Comparison of ENCODE assay signal across 1 cellular context in genomic region chr16:81939164-81940067, GRCh38.
TF ChIP-seq lines count a peak whose summit lies in the region.

No MANE protein-coding gene starts in this region.

TF ChIP-seq in K562, 482 proteins besides CTCF, POLR2A, EP300 and RAD21 (continued from another document):
- TF ChIP-seq TFAP4 (CRISPR knock-in tag; IDR thresholded peaks at IDR 0.05; ENCODE audit: borderline replicate concordance) (peak; percentile 22; the same call in 1 of the 2 replicates), PBX2 (CRISPR knock-in tag; IDR thresholded peaks at IDR 0.05; ENCODE audit: low read depth) (no peak), PBX2 (tag; conservative IDR thresholded peaks at IDR 0.05; ENCODE audit: low read depth) (peak; percentile 40; the same call in 1 of the 2 replicates), TEAD4 (IDR thresholded peaks at IDR 0.05; ENCODE audit: low read length) (peak; percentile 54; the same call in 1 of the 2 replicates), TEAD4 (CRISPR knock-in tag; IDR thresholded peaks at IDR 0.05; ENCODE audit: borderline replicate concordance) (no peak), MEIS2 (IDR thresholded peaks at IDR 0.05; ENCODE audit: partially characterized antibody) (peak; percentile 67), LEF1 (IDR thresholded peaks at IDR 0.05) (peak; percentile 40; the same call in 1 of the 2 replicates), PYGO2 (tag; IDR thresholded peaks at IDR 0.05) (no peak), RFX1 (IDR thresholded peaks at IDR 0.05) (peak; percentile 65)
